Comparison of ENCODE assay signal across 1 cellular context in the genomic region with DNA sequence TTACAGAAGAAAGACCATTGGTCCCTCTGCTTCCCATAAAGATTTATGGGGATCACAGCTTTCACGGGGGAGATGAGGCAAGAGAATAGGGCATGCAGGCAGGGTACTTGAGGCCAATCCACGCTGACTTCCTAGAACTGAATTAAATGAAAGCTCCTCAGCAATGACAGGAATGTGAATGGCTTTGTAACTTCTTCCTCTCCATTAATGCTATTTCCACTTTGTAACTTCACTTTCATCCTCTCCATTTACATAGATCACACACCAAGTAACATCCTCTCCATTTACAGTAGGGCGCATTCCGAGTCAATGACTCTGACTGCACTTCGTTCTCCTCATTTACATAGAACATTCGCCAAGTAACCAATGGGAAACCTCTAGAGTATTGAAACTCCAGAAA.
TF ChIP-seq lines count a peak whose summit lies in the region.

No MANE protein-coding gene starts in this region.

TF ChIP-seq in WTC11, 78 proteins besides CTCF, POLR2A, EP300 and RAD21 (continued from another document):
- TF ChIP-seq, protein P1, sequence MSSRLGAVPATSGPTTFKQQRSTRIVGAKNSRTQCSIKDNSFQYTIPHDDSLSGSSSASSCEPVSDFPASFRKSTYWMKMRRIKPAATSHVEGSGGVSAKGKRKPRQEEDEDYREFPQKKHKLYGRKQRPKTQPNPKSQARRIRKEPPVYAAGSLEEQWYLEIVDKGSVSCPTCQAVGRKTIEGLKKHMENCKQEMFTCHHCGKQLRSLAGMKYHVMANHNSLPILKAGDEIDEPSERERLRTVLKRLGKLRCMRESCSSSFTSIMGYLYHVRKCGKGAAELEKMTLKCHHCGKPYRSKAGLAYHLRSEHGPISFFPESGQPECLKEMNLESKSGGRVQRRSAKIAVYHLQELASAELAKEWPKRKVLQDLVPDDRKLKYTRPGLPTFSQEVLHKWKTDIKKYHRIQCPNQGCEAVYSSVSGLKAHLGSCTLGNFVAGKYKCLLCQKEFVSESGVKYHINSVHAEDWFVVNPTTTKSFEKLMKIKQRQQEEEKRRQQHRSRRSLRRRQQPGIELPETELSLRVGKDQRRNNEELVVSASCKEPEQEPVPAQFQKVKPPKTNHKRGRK (CRISPR knock-in tag; IDR thresholded peaks at IDR 0.05; ENCODE audit: borderline replicate concordance): no peak
- TF ChIP-seq PRRX2 (CRISPR knock-in tag; IDR thresholded peaks at IDR 0.05) (no peak), SP1 (CRISPR knock-in tag; conservative IDR thresholded peaks at IDR 0.05) (no peak), ZNF416 (CRISPR knock-in tag; IDR thresholded peaks at IDR 0.05) (0 out of 2 replicates have a peak, but pooled peaks have one; percentile 48), ZNF396 (CRISPR knock-in tag; IDR thresholded peaks at IDR 0.05; ENCODE audit: borderline replicate concordance) (no peak), CBFB (CRISPR knock-in tag; IDR thresholded peaks at IDR 0.05; ENCODE audit: low read depth) (no peak), GTF2I (CRISPR knock-in tag; conservative IDR thresholded peaks at IDR 0.05) (no peak), TP53 (CRISPR knock-in tag; IDR thresholded peaks at IDR 0.05) (no peak), KAT7 (CRISPR knock-in tag; IDR thresholded peaks at IDR 0.05; ENCODE audit: borderline replicate concordance) (no peak)
- TF ChIP-seq, protein P2, sequence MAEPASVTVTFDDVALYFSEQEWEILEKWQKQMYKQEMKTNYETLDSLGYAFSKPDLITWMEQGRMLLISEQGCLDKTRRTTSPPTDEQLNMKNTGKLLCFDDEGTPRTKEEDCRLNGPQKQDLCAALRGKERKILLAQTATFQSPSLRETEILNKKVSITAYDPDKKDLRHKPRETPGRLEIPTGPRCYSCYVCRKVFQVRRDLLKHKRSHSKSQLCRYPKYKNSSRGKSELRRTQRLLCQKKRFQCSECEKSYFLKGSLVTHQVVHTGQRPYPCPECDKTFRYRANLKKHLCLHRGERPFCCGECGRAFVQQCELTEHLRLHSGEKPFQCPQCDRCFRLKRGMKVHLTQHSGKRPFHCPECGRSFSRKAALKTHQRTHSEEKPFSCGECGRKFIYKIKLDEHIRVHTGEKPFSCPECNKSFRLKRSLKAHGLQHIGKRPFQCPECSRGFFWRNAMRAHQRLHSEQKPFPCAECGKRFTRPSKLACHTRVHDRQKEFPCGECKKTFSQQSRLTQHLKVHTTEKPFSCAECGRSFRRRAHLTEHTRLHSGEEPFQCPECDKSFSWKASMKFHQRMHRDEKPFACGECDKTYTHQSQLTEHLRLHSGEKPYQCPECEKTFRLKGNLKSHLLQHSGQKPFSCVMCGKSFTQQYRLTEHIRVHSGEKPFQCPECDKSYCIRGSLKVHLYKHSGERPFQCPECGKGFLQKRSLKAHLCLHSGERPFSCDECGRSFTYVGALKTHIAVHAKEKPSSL (CRISPR knock-in tag; conservative IDR thresholded peaks at IDR 0.05): no peak
- TF ChIP-seq, protein P3, sequence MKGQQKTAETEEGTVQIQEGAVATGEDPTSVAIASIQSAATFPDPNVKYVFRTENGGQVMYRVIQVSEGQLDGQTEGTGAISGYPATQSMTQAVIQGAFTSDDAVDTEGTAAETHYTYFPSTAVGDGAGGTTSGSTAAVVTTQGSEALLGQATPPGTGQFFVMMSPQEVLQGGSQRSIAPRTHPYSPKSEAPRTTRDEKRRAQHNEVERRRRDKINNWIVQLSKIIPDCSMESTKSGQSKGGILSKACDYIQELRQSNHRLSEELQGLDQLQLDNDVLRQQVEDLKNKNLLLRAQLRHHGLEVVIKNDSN (CRISPR knock-in tag; IDR thresholded peaks at IDR 0.05): no peak
- TF ChIP-seq, protein P4, sequence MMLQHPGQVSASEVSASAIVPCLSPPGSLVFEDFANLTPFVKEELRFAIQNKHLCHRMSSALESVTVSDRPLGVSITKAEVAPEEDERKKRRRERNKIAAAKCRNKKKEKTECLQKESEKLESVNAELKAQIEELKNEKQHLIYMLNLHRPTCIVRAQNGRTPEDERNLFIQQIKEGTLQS (CRISPR knock-in tag; conservative IDR thresholded peaks at IDR 0.05): no peak
- TF ChIP-seq, protein P5, sequence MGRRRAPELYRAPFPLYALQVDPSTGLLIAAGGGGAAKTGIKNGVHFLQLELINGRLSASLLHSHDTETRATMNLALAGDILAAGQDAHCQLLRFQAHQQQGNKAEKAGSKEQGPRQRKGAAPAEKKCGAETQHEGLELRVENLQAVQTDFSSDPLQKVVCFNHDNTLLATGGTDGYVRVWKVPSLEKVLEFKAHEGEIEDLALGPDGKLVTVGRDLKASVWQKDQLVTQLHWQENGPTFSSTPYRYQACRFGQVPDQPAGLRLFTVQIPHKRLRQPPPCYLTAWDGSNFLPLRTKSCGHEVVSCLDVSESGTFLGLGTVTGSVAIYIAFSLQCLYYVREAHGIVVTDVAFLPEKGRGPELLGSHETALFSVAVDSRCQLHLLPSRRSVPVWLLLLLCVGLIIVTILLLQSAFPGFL (CRISPR knock-in tag; IDR thresholded peaks at IDR 0.05; ENCODE audit: borderline replicate concordance): no peak
- TF ChIP-seq, protein P6, sequence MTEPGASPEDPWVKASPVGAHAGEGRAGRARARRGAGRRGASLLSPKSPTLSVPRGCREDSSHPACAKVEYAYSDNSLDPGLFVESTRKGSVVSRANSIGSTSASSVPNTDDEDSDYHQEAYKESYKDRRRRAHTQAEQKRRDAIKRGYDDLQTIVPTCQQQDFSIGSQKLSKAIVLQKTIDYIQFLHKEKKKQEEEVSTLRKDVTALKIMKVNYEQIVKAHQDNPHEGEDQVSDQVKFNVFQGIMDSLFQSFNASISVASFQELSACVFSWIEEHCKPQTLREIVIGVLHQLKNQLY (CRISPR knock-in tag; IDR thresholded peaks at IDR 0.05): no peak
- TF ChIP-seq, protein P7, sequence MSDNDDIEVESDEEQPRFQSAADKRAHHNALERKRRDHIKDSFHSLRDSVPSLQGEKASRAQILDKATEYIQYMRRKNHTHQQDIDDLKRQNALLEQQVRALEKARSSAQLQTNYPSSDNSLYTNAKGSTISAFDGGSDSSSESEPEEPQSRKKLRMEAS (CRISPR knock-in tag; IDR thresholded peaks at IDR 0.05): no peak
